ENCODE assay signal across 14 cellular contexts in genomic region chr5:115873392-115873791, GRCh38. TPM values are rescaled to one million over a fixed set of nuclear protein-coding genes. Genes with fewer than 3 reads are reported as not detected.
DNase-seq lines count a peak whose midpoint lies in the region; ATAC-seq lines count a peak whose summit lies in the region.
"Had no signal": no experiment of that assay in that cellular context is flagged by ENCODE, and none has a peak within 500 bp of the region (broad histone marks: within the 10 kb centered on the region; RNA-seq: fewer than 3 reads in every experiment).

No MANE protein-coding gene starts in this region.

- no peak overlapping the region for H3K4me3 ChIP-seq in skeletal muscle cell (ENCODE audit: low read depth, low read length)
- H3K4me3 ChIP-seq: smooth muscle cell had no signal

- no peak for ATAC-seq in GM19023 (IDR thresholded peaks at IDR 0.05; ENCODE audit: unreplicated experiment)

- DNase-seq in NCI-H1105 treated with DMSO at 0.1 percent for 48 hours (lab: John Stamatoyannopoulos, UW): peak; percentile 24
- DNase-seq in NCI-H1105 (lab: John Stamatoyannopoulos, UW): no peak
- peak; percentile 74 for DNase-seq in NCI-H345 (lab: John Stamatoyannopoulos, UW)
- DNase-seq in dermis blood vessel endothelial cell: peak; percentile 21
- peak; percentile 32 for DNase-seq in skeletal muscle cell (ENCODE audit: low read depth)
- no peak for DNase-seq in iPS-NIHi7 (ENCODE audit: extremely low spot score)
- DNase-seq in HuH-7.5 (ENCODE audit: low spot score): no peak
- DNase-seq: 8988T; activated CD4-positive, alpha-beta T cell treated with anti-CD3 and anti-CD28 coated beads for 48 hours; activated naive CD4-positive, alpha-beta T cell treated with Interleukin-2 at 50 U/mL for 16 hours had no signal

RNA-seq across cellular contexts. Expression of gene AP3S1, which starts 31.7 kb away (rescaled TPM):
- 63.6 and 78.6 TPM in 2 replicates for total RNA-seq in dermis blood vessel endothelial cell

RNA-seq across cellular contexts. Expression of gene ATG12, which starts 32.0 kb away (rescaled TPM):
- 49.9 and 55.3 TPM in 2 replicates for total RNA-seq in dermis blood vessel endothelial cell

RNA-seq across cellular contexts. Expression of gene CDO1, which starts 56.9 kb away (rescaled TPM):
- total RNA-seq in dermis blood vessel endothelial cell: 1.2 and 3.3 TPM in 2 replicates
- total RNA-seq: G401, NCI-H460 had no signal

Comparison
In these comparisons a context has a peak if more than half of its experiments do, and no peak if none do; other contexts are left out.
1. DNase-seq: peak in NCI-H1105 treated with DMSO at 0.1 percent for 48 hours (single experiment), NCI-H345 (single experiment), dermis blood vessel endothelial cell (single experiment) and skeletal muscle cell (single experiment); none in NCI-H1105 (single experiment), iPS-NIHi7 (single experiment) and HuH-7.5 (single experiment).